In genomic region chr4:15003891-15004700, GRCh38 we compare ENCODE assay signal across 8 cellular contexts. TPM values are rescaled to one million over a fixed set of nuclear protein-coding genes. Genes with fewer than 3 reads are reported as not detected.
A peak's percentile ranks its signal among the peaks of the same experiment; 100 is the strongest.
DNase-seq lines count a peak whose midpoint lies in the region; ATAC-seq and TF ChIP-seq lines count a peak whose summit lies in the region.

No MANE protein-coding gene starts in this region.

- WGBS in right cardiac atrium, result under 1% methylated on average over 106 of the region's 106 CpGs
- WGBS in aorta, 2 donors, result 0 to 1% methylated on average over 76 to 106 of the region's 106 CpGs

- peak overlapping the region; percentile 70 for H3K27ac ChIP-seq in CD8-positive, alpha-beta memory T cell (ENCODE audit: low read depth, low read length)
- H3K27ac ChIP-seq in HCT116 (ENCODE audit: low read depth, low read length) (no peak overlapping the region; the same call in 1 of the 2 replicates), right cardiac atrium (ENCODE audit: low read length) (peak overlapping the region; percentile 99), aorta (ENCODE audit: low read depth in 1 of 2, low read length in 2 of 2) (peak overlapping the region; percentile 96 to 97)

- no peak for TF ChIP-seq RAD21 in HCT116 (IDR thresholded peaks at IDR 0.05; ENCODE audit: low read depth)

- H3K9me2 ChIP-seq in HCT116 (ENCODE audit: insufficient read depth), result no peaks in the 10 kb centered on the region

- peak overlapping the region; percentile 93 for H3K4me2 ChIP-seq in HCT116 (ENCODE audit: low read length)

- peaks cover 29 to 47% (median 42%) of the 10 kb centered on the region in 3 donors for H3K4me1 Mint-ChIP-seq in CD8-positive, alpha-beta memory T cell

- no peaks in the 10 kb centered on the region for H3K27me3 ChIP-seq in CD8-positive, alpha-beta memory T cell (ENCODE audit: insufficient read depth, low read length, poor library complexity, severe bottlenecking)
- H3K27me3 ChIP-seq in HCT116 (ENCODE audit: insufficient read depth, low read length), result no peaks in the 10 kb centered on the region
- H3K27me3 ChIP-seq in right cardiac atrium (ENCODE audit: control insufficient read depth, insufficient read depth), result no peaks in the 10 kb centered on the region
- no peaks in the 10 kb centered on the region for H3K27me3 ChIP-seq in aorta (ENCODE audit: control insufficient read depth in 1 of 2, insufficient read depth in 2 of 2, low read length in 1 of 2)

- POLR2A ChIA-PET in CD8-positive, alpha-beta memory T cell (lab: Charles Lee), result interaction anchor here (1.0 to 1.5 kb wide), 2 partner anchors 17 to 651 kb away, joined by 5 read pairs; partner anchors contain the start of gene FBXL5
- POLR2A ChIA-PET in HCT116 (lab: Charles Lee), result no interaction called here

- H2AFZ ChIP-seq in HCT116 (ENCODE audit: low read depth, low read length, poor library complexity, severe bottlenecking), result peak overlapping the region; percentile 59

- H3K4me1 ChIP-seq in CD8-positive, alpha-beta memory T cell (ENCODE audit: insufficient read depth, low read length), result peaks cover 11% of the 10 kb centered on the region
- peaks cover 2 to 18% of the 10 kb centered on the region in 2 experiments; a peak in 3 of 4 replicates for H3K4me1 ChIP-seq in HCT116 (ENCODE audit: control insufficient read depth in 1 of 2, insufficient read depth in 2 of 2, low read length in 2 of 2)
- H3K4me1 ChIP-seq in right cardiac atrium (ENCODE audit: control insufficient read depth, insufficient read depth, low read length), result no peaks in the 10 kb centered on the region
- no peaks in the 10 kb centered on the region for H3K4me1 ChIP-seq in aorta (ENCODE audit: control insufficient read depth in 1 of 2, insufficient read depth in 2 of 2, low read length in 2 of 2)

- RAD21 ChIA-PET in HCT116 (lab: Charles Lee; ENCODE audit: low non-redundant PET in 1 of 2, low total read pairs in 2 of 2, uncharacterized antibody in 2 of 2, unreplicated experiment in 2 of 2), result interaction anchor here in 1 of 2 experiments (0.6 kb wide), 1 partner anchor 239 kb away, joined by 3 read pairs; no protein-coding TSS in a partner anchor

- ATAC-seq in HCT116 (peak; percentile 6), right cardiac atrium (no peak), aorta (ENCODE audit: low FRiP score) (no peak)

- H3K79me2 ChIP-seq in HCT116 (ENCODE audit: insufficient read depth, low read length), result no peaks in the 10 kb centered on the region

- peak overlapping the region; percentile 45 for H3K9ac ChIP-seq in HCT116 (ENCODE audit: low read length)

- BruUV-seq in HCT116 (replicated peaks; lab: Mats Ljungman, UMichigan), result no TSS peak

- peaks cover 0 to 1% of the 10 kb centered on the region in 2 donors for H3K27me3 Mint-ChIP-seq in CD8-positive, alpha-beta memory T cell

- intact Hi-C loops in HCT116 (cut with micrococcal nuclease) (loop anchor here (5.0 to 10.0 kb wide), 3 partner anchors 147 to 1379 kb away; partner anchors contain the start of gene BOD1L1), right cardiac atrium (cut with DNase I) (loop anchor here in 1 of 4 donors (5.0 kb wide), 1 partner anchor 87 kb away; no protein-coding TSS in a partner anchor), aorta (cut with DNase I) (loop anchor here (5.0 to 10.0 kb wide), 5 partner anchors 143 to 453 kb away; partner anchors contain the start of gene C1QTNF7 (in 1 of the 2))

- no peaks in the 10 kb centered on the region for H4K20me1 ChIP-seq in HCT116 (ENCODE audit: insufficient read depth)

- H3K9me3 Mint-ChIP-seq in CD8-positive, alpha-beta memory T cell, result no peaks in the 10 kb centered on the region

- DNase-seq in CD8-positive, alpha-beta memory T cell, result peak; percentile 44 to 76 (median 64)
- DNase-seq in HCT116 (ENCODE audit: low read depth, low spot score) (no peak), SK-N-DZ (ENCODE audit: low spot score) (peak; percentile 22), right cardiac atrium (peak; percentile 56 to 83 (median 83)), retina (peak; percentile 70), aorta (peak; percentile 63 to 87), NCI-H2171 treated with DMSO at 0.1 percent for 48 hours (lab: John Stamatoyannopoulos, UW) (no peak)
- peak; percentile 7 for DNase-seq in activated naive CD8-positive, alpha-beta T cell treated with anti-CD3 and anti-CD28 coated beads, Interleukin-2, amount 50 U/mL, for 16 hours (ENCODE audit: low read depth, low spot score)

- TF ChIP-seq CTCF in HCT116 (IDR thresholded peaks at IDR 0.05 in 2 of 3, conservative IDR thresholded peaks at IDR 0.05 in 1 of 3; ENCODE audit: borderline replicate concordance in 1 of 3, insufficient read depth in 1 of 3, low read depth in 2 of 3, low read length in 2 of 3), result no peak

- H3K9me3 ChIP-seq in CD8-positive, alpha-beta memory T cell (ENCODE audit: low read length), result no peaks in the 10 kb centered on the region
- H3K9me3 ChIP-seq in HCT116 (ENCODE audit: control insufficient read depth in 1 of 2, insufficient read depth in 1 of 2, low read depth in 1 of 2, low read length in 2 of 2), result no peaks in the 10 kb centered on the region
- H3K9me3 ChIP-seq in right cardiac atrium (ENCODE audit: control insufficient read depth, low read length), result no peaks in the 10 kb centered on the region
- no peaks in the 10 kb centered on the region for H3K9me3 ChIP-seq in aorta (ENCODE audit: control insufficient read depth, low read length)

- peak overlapping the region; percentile 65 to 100 (median 88) for H3K4me3 Mint-ChIP-seq in CD8-positive, alpha-beta memory T cell

- TF ChIP-seq POLR2A in HCT116 (IDR thresholded peaks at IDR 0.05; ENCODE audit: borderline replicate concordance, extremely low read depth, insufficient read depth, insufficient read length), result no peak

- no peaks in the 10 kb centered on the region for H3K36me3 ChIP-seq in CD8-positive, alpha-beta memory T cell (ENCODE audit: insufficient read depth, low read length)
- H3K36me3 ChIP-seq in HCT116 (ENCODE audit: control insufficient read depth in 1 of 2, insufficient read depth in 2 of 2, low read length in 2 of 2) (no peaks in the 10 kb centered on the region), aorta (ENCODE audit: control insufficient read depth in 1 of 2, insufficient read depth in 2 of 2, low read length in 1 of 2) (no peaks in the 10 kb centered on the region)

- CTCF ChIA-PET in CD8-positive, alpha-beta memory T cell (lab: Charles Lee), result interaction anchor here (0.6 to 1.6 kb wide), 2 partner anchors 397 to 774 kb away, joined by 3 read pairs; no protein-coding TSS in a partner anchor
- CTCF ChIA-PET in HCT116 (lab: Charles Lee), result no interaction called here

- H3K27ac Mint-ChIP-seq in CD8-positive, alpha-beta memory T cell, result peak overlapping the region in 7 of 8 donors; percentile 17 to 100 (median 74)

- H3K4me3 ChIP-seq in CD8-positive, alpha-beta memory T cell (ENCODE audit: low read length), result peak overlapping the region; percentile 52
- peak overlapping the region; percentile 50 to 69 for H3K4me3 ChIP-seq in HCT116 (replicated peaks in 1 of 2; ENCODE audit: low read depth in 1 of 2, low read length in 2 of 2)
- peak overlapping the region; percentile 93 for H3K4me3 ChIP-seq in right cardiac atrium (ENCODE audit: low read length)
- peak overlapping the region; percentile 52 to 99 for H3K4me3 ChIP-seq in aorta (ENCODE audit: low read length in 2 of 2)

- peaks cover 0 to 31% (median 4%) of the 10 kb centered on the region in 3 donors for H3K36me3 Mint-ChIP-seq in CD8-positive, alpha-beta memory T cell

TF ChIP-seq in HCT116, 20 proteins besides CTCF, POLR2A, EP300 and RAD21:
- TF ChIP-seq ZBTB33 (IDR thresholded peaks at IDR 0.05; ENCODE audit: extremely low read depth, insufficient replicate concordance, low read length) (no peak), ZFX (IDR thresholded peaks at IDR 0.05) (peak; percentile 25; the same call in 1 of the 2 replicates)

RNA-seq across cellular contexts. Expression of gene CPEB2, which starts 1.8 kb away (rescaled TPM):
- 1 to 10 TPM; 9.1 to 9.3 TPM for total RNA-seq in CD8-positive, alpha-beta memory T cell
- 0.84 TPM for polyA plus RNA-seq in CD8-positive, alpha-beta memory T cell
- total RNA-seq in HCT116 (2021; ENCODE audit: unreplicated experiment) (1.3 TPM), right cardiac atrium (10 to 100 TPM; 12.7 to 18.3 (median 14.2) TPM), aorta (10 to 100 TPM; 28.0 to 57.0 TPM)
- polyA plus RNA-seq in HCT116 (2012), result 0.59 and 0.60 TPM in 2 replicates
- 3.1 and 4.3 TPM in 2 replicates for polyA plus RNA-seq in SK-N-DZ (2014; cell fraction: cytosol; rRNA removed)
- polyA plus RNA-seq in SK-N-DZ (2014; cell fraction: nucleus; rRNA removed), result 3.9 and 5.6 TPM in 2 replicates
- polyA plus RNA-seq in right cardiac atrium (5.3 TPM), aorta (10 to 100 TPM in 1 of 2 donors, 1 to 10 TPM in 1; 5.8 to 11.4 TPM)

Comparison
In these comparisons a context has a peak if more than half of its experiments do, and no peak if none do; other contexts are left out.
1. DNase-seq: peak in CD8-positive, alpha-beta memory T cell (5 of 5), SK-N-DZ (single experiment), activated naive CD8-positive, alpha-beta T cell treated with anti-CD3 and anti-CD28 coated beads, Interleukin-2, amount 50 U/mL, for 16 hours (single experiment), right cardiac atrium (3 of 3), retina (single experiment) and aorta (2 of 2); none in HCT116 (single experiment) and NCI-H2171 treated with DMSO at 0.1 percent for 48 hours (single experiment).
2. Peak in every context shown above with its lines, with median percentiles within 50 percentile points of each other: H3K4me3 ChIP-seq.